ENCODE assay signal across 9 cellular contexts in genomic region chr1:228500143-228500736, GRCh38. TPM values are rescaled to one million over a fixed set of nuclear protein-coding genes. Genes with fewer than 3 reads are reported as not detected.
DNase-seq lines count a peak whose midpoint lies in the region; ATAC-seq and TF ChIP-seq lines count a peak whose summit lies in the region.
"Had no signal": no experiment of that assay in that cellular context is flagged by ENCODE, and none has a peak within 500 bp of the region (broad histone marks: within the 10 kb centered on the region; RNA-seq: fewer than 3 reads in every experiment).

No MANE protein-coding gene starts in this region.

- DNase-seq in AG10803 (ENCODE audit: low read depth) (no peak), NOMO-1 treated with DMSO at 0.1 percent for 48 hours (lab: John Stamatoyannopoulos, UW; ENCODE audit: unreplicated experiment) (peak; percentile 77), fibroblast of peridontal ligament (ENCODE audit: extremely low read depth) (peak; percentile 30), HT-29 (ENCODE audit: low spot score) (no peak)
- DNase-seq: esophagus squamous epithelium had no signal

- H3K4me3 ChIP-seq in AG10803 (ENCODE audit: low read length), result peak overlapping the region; percentile 34

- no peak for TF ChIP-seq CTCF in AG10803 (conservative IDR thresholded peaks at IDR 0.05; ENCODE audit: low read length)

- ATAC-seq in GM18858 (IDR thresholded peaks at IDR 0.05; ENCODE audit: unreplicated experiment), result peak; percentile 48
- ATAC-seq in GM21515 (IDR thresholded peaks at IDR 0.05; ENCODE audit: unreplicated experiment), result no peak
- no peak for ATAC-seq in HG02759 (IDR thresholded peaks at IDR 0.05; ENCODE audit: unreplicated experiment)
- ATAC-seq in HG03354 (IDR thresholded peaks at IDR 0.05; ENCODE audit: poor library complexity, severe bottlenecking, unreplicated experiment), result no peak

RNA-seq across cellular contexts. Expression of gene RNF187, which starts 13.1 kb away (rescaled TPM):
- 34.0 and 41.1 TPM in 2 replicates for total RNA-seq in HT-29 (2014; rRNA removed; shearing (Covaris generic))

Comparison
In these comparisons a context has a peak if more than half of its experiments do, and no peak if none do; other contexts are left out.
1. DNase-seq: peak in NOMO-1 treated with DMSO at 0.1 percent for 48 hours (single experiment) and fibroblast of peridontal ligament (single experiment); none in AG10803 (single experiment) and HT-29 (single experiment).